9 cellular contexts compared by ENCODE assay signal in genomic region chr1:8817413-8818324, GRCh38. TPM values are rescaled to one million over a fixed set of nuclear protein-coding genes. Genes with fewer than 3 reads are reported as not detected.
DNase-seq lines count a peak whose midpoint lies in the region; ATAC-seq, FAIRE-seq and TF ChIP-seq lines count a peak whose summit lies in the region.
"Had no signal": no experiment of that assay in that cellular context is flagged by ENCODE, and none has a peak within 500 bp of the region (broad histone marks: within the 10 kb centered on the region; RNA-seq: fewer than 3 reads in every experiment).

TSS of gene RERE (minus strand) at chr1:8817640.

- ATAC-seq in HG03175 (IDR thresholded peaks at IDR 0.05; ENCODE audit: unreplicated experiment), result peak; percentile 94

- peak; percentile 94 for TF ChIP-seq POLR2A in GM18951 (IDR thresholded peaks at IDR 0.05; ENCODE audit: extremely low read depth, insufficient read depth, insufficient read length)

- H2AFZ ChIP-seq in keratinocyte (ENCODE audit: control insufficient read depth, low read length), result peak within 1 kb of the TSS; percentile 86

- H3K27ac ChIP-seq in caudate nucleus (ENCODE audit: low read depth, low read length) (peak within 1 kb of the TSS; percentile 96), keratinocyte (ENCODE audit: control insufficient read depth, insufficient read depth, low read length) (peak within 1 kb of the TSS; percentile 94)

- peak within 1 kb of the TSS; percentile 95 for H3K4me3 ChIP-seq in AG09309 (ENCODE audit: control insufficient read depth, low read depth, low read length)
- H3K4me3 ChIP-seq in keratinocyte (ENCODE audit: control insufficient read depth in 2 of 3, extremely low read depth in 1 of 3, insufficient read depth in 2 of 3, low read depth in 1 of 3, low read length in 3 of 3), result peak within 1 kb of the TSS; percentile 91 to 94 (median 91)

- H3K4me2 ChIP-seq in keratinocyte (ENCODE audit: control insufficient read depth, extremely low read depth, insufficient read depth, low read depth, low read length), result peak within 1 kb of the TSS; percentile 99

- H4K20me1 ChIP-seq in keratinocyte (ENCODE audit: control insufficient read depth, extremely low read depth, insufficient read depth, low read length), result no peaks in the 10 kb centered on the region

- in situ Hi-C loops in GM18951 (cut with MboI; ENCODE audit: low sequenced_read_pairs, unreplicated experiment), result no loop called here

- DNase-seq in AG09309 (ENCODE audit: low read depth) (peak; percentile 69), NCI-H446 (lab: John Stamatoyannopoulos, UW) (peak; percentile 90 to 98), caudate nucleus (lab: John Stamatoyannopoulos, UW) (peak in 60 of 61 donors; percentile 46 to 96 (median 88)), keratinocyte (ENCODE audit: low read depth, low spot score) (peak; percentile 44)
- DNase-seq in activated CD4-positive, CD25-positive, alpha-beta regulatory T cell (lab: John Stamatoyannopoulos, UW), result peak; percentile 90 to 94 (median 92)
- peak; percentile 92 to 98 (median 94) for DNase-seq in stimulated activated CD4-positive, alpha-beta T cell treated with anti-CD3 and anti-CD28 coated beads, Interleukin-12 subunit alpha, Interleukin-12 subunit beta, amount 100 ng/mL, for 48 hours (ENCODE audit: low read depth in 2 of 3, low spot score in 1 of 3)

- peaks cover 24% of the 10 kb centered on the region for H3K79me2 ChIP-seq in keratinocyte (ENCODE audit: control insufficient read depth, insufficient read depth, low read length)

- peak within 1 kb of the TSS; percentile 98 for H3K9ac ChIP-seq in keratinocyte (ENCODE audit: control insufficient read depth, extremely low read depth, insufficient read depth, low read length)

- no peaks in the 10 kb centered on the region for H3K9me1 ChIP-seq in keratinocyte (ENCODE audit: control insufficient read depth, extremely low read depth, insufficient read depth, low read length)

- peaks cover 28% of the 10 kb centered on the region for H3K4me1 ChIP-seq in keratinocyte (ENCODE audit: control insufficient read depth, extremely low read depth, insufficient read depth, low read length)

- no peaks in the 10 kb centered on the region for H3K27me3 ChIP-seq in keratinocyte (ENCODE audit: control insufficient read depth, extremely low read depth, insufficient read depth, low read length)

- H3K36me3 ChIP-seq in keratinocyte (ENCODE audit: control insufficient read depth in 2 of 2, extremely low read depth in 1 of 2, insufficient read depth in 2 of 2, low read length in 2 of 2), result no peaks in the 10 kb centered on the region

- TF ChIP-seq CTCF in AG09309 (IDR thresholded peaks at IDR 0.05; ENCODE audit: control insufficient read depth, insufficient read depth, low read depth, low read length, missing control alignments) (no peak), keratinocyte (optimal IDR thresholded peaks at IDR 0.05 in 1 of 3, IDR thresholded peaks at IDR 0.05 in 1 of 3, conservative IDR thresholded peaks at IDR 0.05 in 1 of 3; ENCODE audit: extremely low read depth in 1 of 3, insufficient read depth in 2 of 3, low read length in 3 of 3) (peak in 1 of 3 experiments; percentile 5)

- dilution Hi-C loops in keratinocyte (cut with MboI; ENCODE audit: extremely low pct_ligation_motif_present, low sequenced_read_pairs), result no loop called here

- no peak for FAIRE-seq in keratinocyte (lab: Jason Lieb, UNC)
- FAIRE-seq: colon had no signal

- no peaks in the 10 kb centered on the region for H3K9me3 ChIP-seq in keratinocyte (ENCODE audit: control insufficient read depth, low read depth, low read length)

RNA-seq across cellular contexts. Expression of gene RERE, which starts in this region (rescaled TPM):
- polyA plus RNA-seq in keratinocyte, result 2.8 to 3.8 TPM (median 3.6 TPM) in 3 replicates
- polyA plus RNA-seq in keratinocyte (2011; ENCODE audit: low read depth), result 32.8 TPM
- polyA plus RNA-seq in keratinocyte (2011; cell fraction: cytosol; rRNA removed), result 8.1 and 10.5 TPM in 2 replicates
- polyA plus RNA-seq in keratinocyte (2011; cell fraction: nucleus; rRNA removed), result 26.3 and 30.2 TPM in 2 replicates
- polyA plus RNA-seq in keratinocyte (2012; ENCODE audit: low replicate concordance), result 13.7 and 17.2 TPM in 2 replicates
- polyA minus RNA-seq in keratinocyte, result 22.0 to 29.9 TPM (median 28.0 TPM) in 3 replicates
- polyA minus RNA-seq in keratinocyte (2011; cell fraction: cytosol; rRNA and poly(A)+ RNA removed), result 28.6 TPM
- 16.4 and 51.3 TPM in 2 replicates for polyA minus RNA-seq in keratinocyte (2011; cell fraction: nucleus; rRNA and poly(A)+ RNA removed)

Comparison
In these comparisons a context has a peak if more than half of its experiments do, and no peak if none do; other contexts are left out.
1. Peak in every context shown above with its lines: DNase-seq, ATAC-seq, H3K4me3 ChIP-seq and H3K27ac ChIP-seq.
2. DNase-seq: peak in every context shown above with its lines; median percentile 94 in NCI-H446; 94 in stimulated activated CD4-positive, alpha-beta T cell treated with anti-CD3 and anti-CD28 coated beads, Interleukin-12 subunit alpha, Interleukin-12 subunit beta, amount 100 ng/mL, for 48 hours; 92 in activated CD4-positive, CD25-positive, alpha-beta regulatory T cell; 88 in caudate nucleus; 69 in AG09309; 44 in keratinocyte.